8 cellular contexts compared by ENCODE assay signal in the genomic region with DNA sequence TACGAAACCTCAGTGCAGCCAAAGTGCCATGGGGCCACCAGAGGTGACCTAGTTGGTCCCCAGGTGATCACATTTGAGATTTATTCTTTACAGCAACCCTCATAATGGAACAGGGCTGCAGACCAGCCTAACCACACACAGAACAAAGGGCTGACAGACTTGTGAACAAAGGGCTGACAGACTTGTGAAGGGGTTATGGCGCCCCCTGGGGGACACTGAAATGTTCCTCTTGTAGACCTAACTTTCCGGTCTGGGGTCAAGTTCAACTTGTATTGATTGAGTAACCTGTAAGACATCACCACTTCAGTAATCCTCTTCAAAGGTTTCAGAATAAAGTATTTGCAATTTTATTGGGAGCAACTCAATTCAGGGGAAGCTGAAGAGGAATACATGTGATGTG.
DNase-seq lines count a peak whose midpoint lies in the region; ATAC-seq, FAIRE-seq and TF ChIP-seq lines count a peak whose summit lies in the region.

No MANE protein-coding gene starts in this region.

- TF ChIP-seq POLR2A in GM12892 (IDR thresholded peaks at IDR 0.05; ENCODE audit: low read depth, low read length): no peak

- DNase-seq in GM12892 (ENCODE audit: insufficient read length) (no peak), NCI-H460 (ENCODE audit: extremely low read depth, low read depth) (peak; percentile 70), cerebellar cortex (ENCODE audit: low spot score) (peak; percentile 43), left lobe of liver (ENCODE audit: low spot score) (peak; percentile 65)
- peak; percentile 83 for DNase-seq in activated CD4-positive, CD25-positive, alpha-beta regulatory T cell treated with anti-CD3 and anti-CD28 coated beads, Interleukin-2, amount 50 U/mL, for 72 hours
- DNase-seq in stimulated activated CD4-positive, alpha-beta T cell treated with anti-CD3 and anti-CD28 coated beads, Interleukin-4, amount 100 ng/mL, for 4 hours: peak; percentile 76 to 77

- peak; percentile 95 for FAIRE-seq in GM12892 (lab: Jason Lieb, UNC)

- ATAC-seq in HG03159 (IDR thresholded peaks at IDR 0.05; ENCODE audit: unreplicated experiment) (peak; percentile 84), left lobe of liver (peak; percentile 95), GM21528 (IDR thresholded peaks at IDR 0.05; ENCODE audit: low FRiP score, unreplicated experiment) (no peak)
